24 cellular contexts compared by ENCODE assay signal in genomic region chr10:28586176-28586575, GRCh38. TPM values are rescaled to one million over a fixed set of nuclear protein-coding genes. Genes with fewer than 3 reads are reported as not detected.
A peak's percentile ranks its signal among the peaks of the same experiment; 100 is the strongest.
DNase-seq lines count a peak whose midpoint lies in the region; ATAC-seq and TF ChIP-seq lines count a peak whose summit lies in the region.
"Had no signal": no experiment of that assay in that cellular context is flagged by ENCODE, and none has a peak within 500 bp of the region (broad histone marks: within the 10 kb centered on the region; RNA-seq: fewer than 3 reads in every experiment).

No MANE protein-coding gene starts in this region.

- peaks cover 67% of the 10 kb centered on the region for H4K20me1 ChIP-seq in osteoblast (ENCODE audit: insufficient read depth, low read length)

- peak overlapping the region; percentile 42; the same call in 1 of the 2 replicates for H3K27ac Mint-ChIP-seq in WTC11
- peak overlapping the region; percentile 33 for H3K27ac Mint-ChIP-seq in endodermal cell

- WGBS in endodermal cell (ENCODE audit: insufficient coverage in 1 of 2, insufficient read length in 1 of 2), 2 experiments: 82 to 93% methylated on average over 2 to 4 of the region's 4 CpGs

- H3K27me3 ChIP-seq in endodermal cell (ENCODE audit: control insufficient read depth, insufficient read depth, low read length, poor library complexity, severe bottlenecking) (no peaks in the 10 kb centered on the region), osteoblast (ENCODE audit: insufficient read depth, low read length) (no peaks in the 10 kb centered on the region)
- H3K27me3 ChIP-seq: BE2C, BLaER1 had no signal

- TF ChIP-seq CTCF in WTC11 (IDR thresholded peaks at IDR 0.05): no peak
- no peak for TF ChIP-seq CTCF in endodermal cell (conservative IDR thresholded peaks at IDR 0.05)
- TF ChIP-seq CTCF in osteoblast (IDR thresholded peaks at IDR 0.05; ENCODE audit: extremely low read depth, low read depth, low read length): no peak

- H3K4me1 Mint-ChIP-seq in WTC11 (peaks cover 48% of the 10 kb centered on the region), endodermal cell (peaks cover 36% of the 10 kb centered on the region)

- no peak overlapping the region for H2AFZ ChIP-seq in osteoblast (ENCODE audit: low read length)

- DNase-seq in WTC11 (ENCODE audit: low spot score) (no peak), endodermal cell (no peak), osteoblast (ENCODE audit: insufficient read length, low spot score, missing footprints) (peak; percentile 32), H4 (ENCODE audit: low spot score) (no peak), NCI-H748 treated with DMSO at 0.1 percent for 48 hours (lab: John Stamatoyannopoulos, UW) (no peak)
- DNase-seq: 8988T; ACHN; BE2C; C1 segment of cervical spinal cord; CD4-positive, alpha-beta memory T cell; CD4-positive, CD25-positive, alpha-beta regulatory T cell; CD8-positive, alpha-beta memory T cell; COR-L47; DMS 273 treated with DMSO at 0.1 percent for 48 hours; DMS153; DMS53; DMS79; DND-41; EL; GDM1 had no signal

- CTCF ChIA-PET in WTC11 (lab: Charles Lee): no interaction called here

- no peak overlapping the region for H3K4me3 ChIP-seq in endodermal cell (ENCODE audit: low read length)
- no peak overlapping the region for H3K4me3 ChIP-seq in osteoblast (ENCODE audit: insufficient read depth, low read length)
- H3K4me3 ChIP-seq: BLaER1, GM12878 had no signal

- peaks cover 6% of the 10 kb centered on the region for H3K4me1 ChIP-seq in endodermal cell (ENCODE audit: control insufficient read depth, insufficient read depth, low read length)
- peaks cover 22% of the 10 kb centered on the region for H3K4me1 ChIP-seq in osteoblast (ENCODE audit: insufficient read depth, low read length)
- H3K4me1 ChIP-seq: BLaER1 had no signal

- peaks cover 93% of the 10 kb centered on the region for H3K79me2 ChIP-seq in osteoblast (ENCODE audit: insufficient read depth, low read length)

- ATAC-seq in WTC11: no peak
- no peak for ATAC-seq in esophagus mucosa
- ATAC-seq: GM12878 had no signal

- no peaks in the 10 kb centered on the region for H3K9me3 ChIP-seq in endodermal cell (ENCODE audit: control insufficient read depth, low read length)
- no peaks in the 10 kb centered on the region for H3K9me3 ChIP-seq in osteoblast (ENCODE audit: low read depth, low read length)
- H3K9me3 ChIP-seq: BE2C, BLaER1 had no signal

- no peaks in the 10 kb centered on the region for H3K27me3 Mint-ChIP-seq in WTC11 (ENCODE audit: low read depth)
- no peaks in the 10 kb centered on the region for H3K27me3 Mint-ChIP-seq in endodermal cell (ENCODE audit: insufficient read depth)
- H3K27me3 Mint-ChIP-seq: CD4-positive, alpha-beta memory T cell; CD4-positive, CD25-positive, alpha-beta regulatory T cell; CD8-positive, alpha-beta memory T cell had no signal

- POLR2A ChIA-PET in WTC11 (lab: Charles Lee): interaction anchor here (0.6 kb wide), 1 partner anchor 401 kb away, joined by 6 read pairs; no protein-coding TSS in a partner anchor

- H3K36me3 ChIP-seq in endodermal cell (ENCODE audit: control insufficient read depth, insufficient read depth, low read length) (peaks cover 95% of the 10 kb centered on the region), osteoblast (ENCODE audit: insufficient read depth, low read length) (peaks cover 41% of the 10 kb centered on the region)

- H3K36me3 Mint-ChIP-seq in WTC11 (peaks cover 43% of the 10 kb centered on the region), endodermal cell (ENCODE audit: low read depth) (peaks cover 63% of the 10 kb centered on the region)

- H3K9ac ChIP-seq in endodermal cell (ENCODE audit: extremely low read depth, low read length, poor library complexity, severe bottlenecking): no peak overlapping the region
- H3K9ac ChIP-seq: BLaER1 had no signal

- no peak overlapping the region for H3K4me2 ChIP-seq in osteoblast (ENCODE audit: insufficient read depth, low read length)
- H3K4me2 ChIP-seq: BLaER1 had no signal

- H3K27ac ChIP-seq in endodermal cell (ENCODE audit: low read depth, low read length): no peak overlapping the region
- H3K27ac ChIP-seq in osteoblast (ENCODE audit: low read depth, low read length): no peak overlapping the region
- H3K27ac ChIP-seq: BLaER1 had no signal

- H3K4me3 Mint-ChIP-seq in WTC11 (no peak overlapping the region), endodermal cell (no peak overlapping the region)
- H3K4me3 Mint-ChIP-seq: CD14-positive monocyte; CD4-positive, alpha-beta memory T cell had no signal

- H3K9me3 Mint-ChIP-seq in WTC11 (no peaks in the 10 kb centered on the region), endodermal cell (no peaks in the 10 kb centered on the region)
- H3K9me3 Mint-ChIP-seq: CD14-positive monocyte; CD4-positive, CD25-positive, alpha-beta regulatory T cell; CD8-positive, alpha-beta memory T cell had no signal

TF ChIP-seq in WTC11, 78 proteins besides CTCF, POLR2A, EP300 and RAD21:
- TF ChIP-seq GABPB1 (CRISPR knock-in tag; IDR thresholded peaks at IDR 0.05) (no peak), ATF1 (CRISPR knock-in tag; IDR thresholded peaks at IDR 0.05) (no peak), SMAD3 (CRISPR knock-in tag; IDR thresholded peaks at IDR 0.05; ENCODE audit: borderline replicate concordance) (no peak), FOXJ3 (CRISPR knock-in tag; IDR thresholded peaks at IDR 0.05; ENCODE audit: borderline replicate concordance) (no peak), USF2 (CRISPR knock-in tag; IDR thresholded peaks at IDR 0.05) (no peak), ZNF121 (CRISPR knock-in tag; IDR thresholded peaks at IDR 0.05) (no peak), NR3C1 (CRISPR knock-in tag; conservative IDR thresholded peaks at IDR 0.05; ENCODE audit: low read depth) (no peak), ZNF219 (CRISPR knock-in tag; IDR thresholded peaks at IDR 0.05; ENCODE audit: borderline replicate concordance) (no peak)
- TF ChIP-seq, protein P1, sequence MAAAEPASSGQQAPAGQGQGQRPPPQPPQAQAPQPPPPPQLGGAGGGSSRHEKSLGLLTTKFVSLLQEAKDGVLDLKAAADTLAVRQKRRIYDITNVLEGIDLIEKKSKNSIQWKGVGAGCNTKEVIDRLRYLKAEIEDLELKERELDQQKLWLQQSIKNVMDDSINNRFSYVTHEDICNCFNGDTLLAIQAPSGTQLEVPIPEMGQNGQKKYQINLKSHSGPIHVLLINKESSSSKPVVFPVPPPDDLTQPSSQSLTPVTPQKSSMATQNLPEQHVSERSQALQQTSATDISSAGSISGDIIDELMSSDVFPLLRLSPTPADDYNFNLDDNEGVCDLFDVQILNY (CRISPR knock-in tag; IDR thresholded peaks at IDR 0.05): no peak

RNA-seq across cellular contexts. Expression of gene WAC, which starts 53.3 kb away (rescaled TPM):
- total RNA-seq in WTC11 (2021) (108 to 115 TPM (median 111 TPM) in 3 replicates), endodermal cell (100 to 1,000 TPM; 133 TPM), osteoblast (77.1 and 93.4 TPM in 2 replicates), esophagus mucosa (62.8 TPM)
- polyA plus RNA-seq in endodermal cell (2013, experiment 1 of 2): 148 TPM
- 145 TPM for polyA plus RNA-seq in endodermal cell (2013, experiment 2 of 2)
- total RNA-seq in H4 (2014; rRNA removed; shearing (Covaris generic)): 39.5 and 47.1 TPM in 2 replicates
